Comparison of ENCODE assay signal across 14 cellular contexts in the genomic region with DNA sequence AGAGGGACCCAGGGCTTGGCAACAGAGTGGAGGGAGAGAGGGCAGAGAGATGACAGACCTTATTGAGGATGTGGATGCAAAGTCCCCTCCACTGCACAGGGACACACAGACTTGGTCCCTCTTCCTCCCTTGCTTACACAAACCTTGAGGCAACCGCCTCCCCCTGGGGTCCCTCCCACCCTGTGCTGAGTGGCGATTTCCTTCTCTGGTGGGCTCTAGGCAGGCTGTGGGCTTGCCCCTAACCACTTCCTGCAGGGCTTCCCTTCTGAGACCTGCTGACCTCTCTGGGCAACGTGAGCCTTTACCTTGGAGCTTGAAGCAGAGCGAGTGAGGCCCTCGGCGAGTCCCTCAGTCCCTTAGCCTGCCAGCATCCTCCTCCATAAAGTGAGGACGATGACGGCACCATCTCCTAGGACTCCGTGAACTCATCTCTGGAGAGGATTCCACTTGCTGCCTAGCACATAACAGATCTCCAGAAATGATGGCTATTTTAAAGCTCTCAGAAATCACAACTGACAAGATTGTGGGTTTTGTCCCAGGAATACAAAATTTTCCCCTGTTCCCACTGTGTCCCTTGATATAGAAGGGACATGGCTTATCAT.
"Had no signal": no experiment of that assay in that cellular context is flagged by ENCODE, and none has a peak within 500 bp of the region (broad histone marks: within the 10 kb centered on the region; RNA-seq: fewer than 3 reads in every experiment).

No MANE protein-coding gene starts in this region.

- H3K27me3 ChIP-seq: adrenal gland, cardiac muscle cell, esophagus muscularis mucosa, sigmoid colon, tibial nerve, uterus had no signal

- H3K36me3 Mint-ChIP-seq: activated naive CD4-positive, alpha-beta T cell treated with anti-CD3 and anti-CD28 coated beads, Interleukin-2, amount 10 ng/mL, durations not matched to agents 7 days and 5 days; naive B cell had no signal

- H3K36me3 ChIP-seq: cardiac muscle cell, uterus had no signal

- H3K9ac ChIP-seq: parathyroid adenoma had no signal

- DNase-seq: activated CD4-positive, CD25-positive, alpha-beta regulatory T cell treated with anti-CD3 and anti-CD28 coated beads, Interleukin-2, amount 50 U/mL, for 72 hours; activated naive CD4-positive, alpha-beta T cell treated with anti-CD3 and anti-CD28 coated beads, Interleukin-2, amount 10 ng/mL, durations not matched to agents 7 days and 5 days; adrenal gland; hippocampal formation; left ventricle myocardium inferior; naive B cell; sigmoid colon; spleen; uterus had no signal

- H3K27ac ChIP-seq: adrenal gland, cardiac muscle cell, esophagus muscularis mucosa, left ventricle myocardium inferior, parathyroid adenoma, sigmoid colon, spleen, tibial nerve, uterus had no signal

- H3K79me2 ChIP-seq: parathyroid adenoma had no signal

- H3K9me3 Mint-ChIP-seq: activated naive CD4-positive, alpha-beta T cell treated with anti-CD3 and anti-CD28 coated beads, Interleukin-2, amount 10 ng/mL, durations not matched to agents 7 days and 5 days had no signal

- H3K9me3 ChIP-seq: adrenal gland, esophagus muscularis mucosa, left ventricle myocardium inferior, sigmoid colon, spleen, tibial nerve, uterus had no signal

- H3K27ac Mint-ChIP-seq: activated naive CD4-positive, alpha-beta T cell treated with anti-CD3 and anti-CD28 coated beads, Interleukin-2, amount 10 ng/mL, durations not matched to agents 7 days and 5 days; naive B cell had no signal

- FAIRE-seq: colon had no signal

- H3K4me3 Mint-ChIP-seq: activated naive CD4-positive, alpha-beta T cell treated with anti-CD3 and anti-CD28 coated beads, Interleukin-2, amount 10 ng/mL, durations not matched to agents 7 days and 5 days; naive B cell had no signal

- H3K4me1 ChIP-seq: adrenal gland, esophagus muscularis mucosa, left ventricle myocardium inferior, parathyroid adenoma, sigmoid colon, tibial nerve, uterus had no signal

- H3K4me3 ChIP-seq: adrenal gland, cardiac muscle cell, esophagus muscularis mucosa, left ventricle myocardium inferior, sigmoid colon, spleen, tibial nerve, uterus had no signal

- H2AFZ ChIP-seq: parathyroid adenoma had no signal
